15 cellular contexts compared by ENCODE assay signal in the genomic region with DNA sequence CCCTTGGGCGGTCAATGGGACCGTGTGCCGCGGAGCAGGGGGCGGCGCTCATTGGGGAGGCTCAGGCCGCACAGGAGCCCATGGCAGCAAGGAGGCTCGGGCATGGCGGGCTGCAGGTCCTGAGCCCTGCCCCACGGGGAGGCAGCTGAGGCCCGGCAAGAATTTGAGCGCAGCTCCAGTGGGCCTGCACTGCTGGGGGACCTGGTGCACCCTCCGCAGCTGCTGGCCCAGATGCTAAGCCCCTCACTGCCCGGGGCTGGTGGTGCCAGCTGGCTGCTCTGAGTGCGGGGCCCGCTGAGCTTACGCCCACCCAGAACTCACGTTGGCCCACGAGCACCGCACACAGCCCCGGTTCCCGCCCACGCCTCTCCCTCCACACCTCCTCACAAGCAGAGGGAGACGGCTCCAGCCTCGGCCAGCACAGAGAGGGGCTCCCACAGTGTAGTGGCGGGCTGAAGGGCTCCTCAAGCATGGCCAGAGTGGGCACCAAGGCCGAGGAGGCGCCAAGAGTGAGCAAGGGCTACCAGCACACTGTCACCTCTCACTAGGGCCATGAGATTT.
DNase-seq lines count a peak whose midpoint lies in the region; ATAC-seq lines count a peak whose summit lies in the region.
"Had no signal": no experiment of that assay in that cellular context is flagged by ENCODE, and none has a peak within 500 bp of the region (broad histone marks: within the 10 kb centered on the region; RNA-seq: fewer than 3 reads in every experiment).

No MANE protein-coding gene starts in this region.

- no peak overlapping the region for H3K4me3 Mint-ChIP-seq in stimulated activated naive CD8-positive, alpha-beta T cell treated with anti-CD3 and anti-CD28 coated beads, Interleukin-15, amount 100 ng/mL, for 72 hours
- no peak overlapping the region for H3K4me3 Mint-ChIP-seq in stimulated activated memory B cell treated with anti-CD40 and anti-IgM and Interleukin-4, amounts not matched to agents 10 μg/mL and 1 μg/mL and 100 μg/mL, for 72 hours
- H3K4me3 Mint-ChIP-seq: B cell; CD4-positive, alpha-beta T cell; CD8-positive, alpha-beta T cell had no signal

- DNase-seq in Right ventricle myocardium inferior (ENCODE audit: missing footprints) (peak; percentile 61), Right ventricle myocardium superior (no peak), NCI-H526 (lab: John Stamatoyannopoulos, UW) (no peak)
- DNase-seq in stimulated activated naive CD8-positive, alpha-beta T cell treated with anti-CD3 and anti-CD28 coated beads, Interleukin-15, amount 100 ng/mL, for 72 hours = no peak
- DNase-seq in stimulated activated naive CD8-positive, alpha-beta T cell treated with anti-CD3 and anti-CD28 coated beads, Interleukin-15, Interleukin-2, amounts not matched to agents 100 U/mL and 50 U/mL, for 24 hours = no peak
- DNase-seq: AML-193; Caco-2; Calu3; CD4-positive, alpha-beta T cell; CD8-positive, alpha-beta T cell; DMS79 treated with DMSO at 0.1 percent for 48 hours; GF-D8 had no signal

- ATAC-seq in Right ventricle myocardium inferior (no peak), Right ventricle myocardium superior (ENCODE audit: poor library complexity) (no peak)
- peak; percentile 20 for ATAC-seq in stimulated activated naive CD8-positive, alpha-beta T cell treated with anti-CD3 and anti-CD28 coated beads, Interleukin-15, amount 100 ng/mL, for 72 hours
- ATAC-seq in stimulated activated naive CD8-positive, alpha-beta T cell treated with anti-CD3 and anti-CD28 coated beads, Interleukin-15, Interleukin-2, amounts not matched to agents 100 U/mL and 50 U/mL, for 24 hours = no peak
- peak; percentile 8 for ATAC-seq in stimulated activated memory B cell treated with anti-CD40 and anti-IgM and Interleukin-4, amounts not matched to agents 10 μg/mL and 1 μg/mL and 100 μg/mL, for 72 hours
- ATAC-seq: A549; CD8-positive, alpha-beta T cell had no signal

- no peak overlapping the region for H3K27ac Mint-ChIP-seq in stimulated activated naive CD8-positive, alpha-beta T cell treated with anti-CD3 and anti-CD28 coated beads, Interleukin-15, amount 100 ng/mL, for 72 hours
- H3K27ac Mint-ChIP-seq in stimulated activated memory B cell treated with anti-CD40 and anti-IgM and Interleukin-4, amounts not matched to agents 10 μg/mL and 1 μg/mL and 100 μg/mL, for 72 hours = no peak overlapping the region
- H3K27ac Mint-ChIP-seq: B cell; CD4-positive, alpha-beta T cell; CD8-positive, alpha-beta T cell had no signal

- no peaks in the 10 kb centered on the region for H3K36me3 Mint-ChIP-seq in stimulated activated memory B cell treated with anti-CD40 and anti-IgM and Interleukin-4, amounts not matched to agents 10 μg/mL and 1 μg/mL and 100 μg/mL, for 72 hours
- H3K36me3 Mint-ChIP-seq: CD8-positive, alpha-beta T cell had no signal

- H3K4me1 Mint-ChIP-seq in stimulated activated naive CD8-positive, alpha-beta T cell treated with anti-CD3 and anti-CD28 coated beads, Interleukin-15, amount 100 ng/mL, for 72 hours = no peaks in the 10 kb centered on the region
- no peaks in the 10 kb centered on the region for H3K4me1 Mint-ChIP-seq in stimulated activated memory B cell treated with anti-CD40 and anti-IgM and Interleukin-4, amounts not matched to agents 10 μg/mL and 1 μg/mL and 100 μg/mL, for 72 hours
- H3K4me1 Mint-ChIP-seq: B cell had no signal

- H3K9me3 Mint-ChIP-seq in stimulated activated naive CD8-positive, alpha-beta T cell treated with anti-CD3 and anti-CD28 coated beads, Interleukin-15, amount 100 ng/mL, for 72 hours = peaks cover 6 to 10% of the 10 kb centered on the region in 2 donors
- H3K9me3 Mint-ChIP-seq in stimulated activated memory B cell treated with anti-CD40 and anti-IgM and Interleukin-4, amounts not matched to agents 10 μg/mL and 1 μg/mL and 100 μg/mL, for 72 hours = peaks cover 3% of the 10 kb centered on the region

- intact Hi-C loops in Right ventricle myocardium inferior (cut with DNase I) (no loop called here), Right ventricle myocardium superior (cut with DNase I) (no loop called here)

- H3K27me3 Mint-ChIP-seq in stimulated activated naive CD8-positive, alpha-beta T cell treated with anti-CD3 and anti-CD28 coated beads, Interleukin-15, amount 100 ng/mL, for 72 hours = no peaks in the 10 kb centered on the region
- no peaks in the 10 kb centered on the region for H3K27me3 Mint-ChIP-seq in stimulated activated memory B cell treated with anti-CD40 and anti-IgM and Interleukin-4, amounts not matched to agents 10 μg/mL and 1 μg/mL and 100 μg/mL, for 72 hours
- H3K27me3 Mint-ChIP-seq: B cell; CD4-positive, alpha-beta T cell had no signal

Comparison
In these comparisons a context has a peak if more than half of its experiments do, and no peak if none do; other contexts are left out.
1. ATAC-seq: peak in stimulated activated naive CD8-positive, alpha-beta T cell treated with anti-CD3 and anti-CD28 coated beads, Interleukin-15, amount 100 ng/mL, for 72 hours (single experiment) and stimulated activated memory B cell treated with anti-CD40 and anti-IgM and Interleukin-4, amounts not matched to agents 10 μg/mL and 1 μg/mL and 100 μg/mL, for 72 hours (single experiment); none in Right ventricle myocardium inferior (single experiment), Right ventricle myocardium superior (single experiment) and stimulated activated naive CD8-positive, alpha-beta T cell treated with anti-CD3 and anti-CD28 coated beads, Interleukin-15, Interleukin-2, amounts not matched to agents 100 U/mL and 50 U/mL, for 24 hours (single experiment).